ENCODE assay signal across 22 cellular contexts in genomic region chr6:153140299-153140698, GRCh38. TPM values are rescaled to one million over a fixed set of nuclear protein-coding genes. Genes with fewer than 3 reads are reported as not detected.
DNase-seq lines count a peak whose midpoint lies in the region; ATAC-seq and TF ChIP-seq lines count a peak whose summit lies in the region.
"Had no signal": no experiment of that assay in that cellular context is flagged by ENCODE, and none has a peak within 500 bp of the region (broad histone marks: within the 10 kb centered on the region; RNA-seq: fewer than 3 reads in every experiment).

No MANE protein-coding gene starts in this region.

- H3K36me3 ChIP-seq in SJCRH30, result no peaks in the 10 kb centered on the region
- H3K36me3 ChIP-seq: esophagus muscularis mucosa, gastrocnemius medialis, lower lobe of right lung, thoracic aorta had no signal

- no peak overlapping the region for H3K4me3 ChIP-seq in SJCRH30
- H3K4me3 ChIP-seq: esophagus muscularis mucosa, gastrocnemius medialis, lower lobe of right lung, thoracic aorta had no signal

- POLR2A ChIA-PET in HEK293T (lab: Yijun Ruan, JAX), result no interaction called here

- DNase-seq in DMS153 treated with DMSO at 0.1 percent for 48 hours (lab: John Stamatoyannopoulos, UW; ENCODE audit: unreplicated experiment) (peak; percentile 94), NCI-H128 (lab: John Stamatoyannopoulos, UW; ENCODE audit: unreplicated experiment) (peak; percentile 50), NCI-H2196 treated with DMSO at 0.1 percent for 48 hours (lab: John Stamatoyannopoulos, UW; ENCODE audit: unreplicated experiment) (peak; percentile 73), SJCRH30 (peak; percentile 29 to 65), GF-D8 (lab: John Stamatoyannopoulos, UW) (no peak), HEK293T (ENCODE audit: extremely low spot score) (no peak)
- DNase-seq in activated CD8-positive, alpha-beta memory T cell treated with anti-CD3 and anti-CD28 coated beads, Interleukin-2, amount 50 U/mL, for 48 hours, result no peak
- DNase-seq: activated CD4-positive, alpha-beta T cell treated with anti-CD3 and anti-CD28 coated beads for 1 hour; CD8-positive, alpha-beta memory T cell; effector CD8-positive, alpha-beta T cell; gastrocnemius medialis; HFFc6; lower lobe of right lung; NCI-H187 treated with DMSO at 0.1 percent for 48 hours; RPMI8226; stimulated activated naive B cell treated with anti-CD40 and anti-IgM and Interleukin-4, amounts not matched to agents 10 μg/mL and 1 μg/mL and 100 μg/mL, for 72 hours had no signal

- H3K27ac ChIP-seq in SJCRH30, result no peak overlapping the region
- H3K27ac ChIP-seq: esophagus muscularis mucosa, gastrocnemius medialis, HL-60, lower lobe of right lung, thoracic aorta had no signal

- H3K4me1 ChIP-seq in SJCRH30, result peaks cover 5% of the 10 kb centered on the region
- H3K4me1 ChIP-seq: esophagus muscularis mucosa, gastrocnemius medialis, lower lobe of right lung had no signal

- ATAC-seq in HG02798 (IDR thresholded peaks at IDR 0.05; ENCODE audit: poor library complexity, unreplicated experiment), result no peak
- ATAC-seq: gastrocnemius medialis, lower lobe of right lung had no signal

- CTCF ChIA-PET in HEK293T (lab: Yijun Ruan, JAX), result no interaction called here

- no peaks in the 10 kb centered on the region for H3K9me3 ChIP-seq in SJCRH30 (replicated peaks)
- H3K9me3 ChIP-seq: esophagus muscularis mucosa, gastrocnemius medialis, lower lobe of right lung, thoracic aorta had no signal

- no peaks in the 10 kb centered on the region for H3K27me3 ChIP-seq in SJCRH30
- H3K27me3 ChIP-seq: esophagus muscularis mucosa, gastrocnemius medialis had no signal

TF ChIP-seq in HEK293T, 16 proteins besides CTCF, POLR2A, EP300 and RAD21:
- TF ChIP-seq FOXA1 (IDR thresholded peaks at IDR 0.05), result no peak
- TF ChIP-seq PKNOX1 (IDR thresholded peaks at IDR 0.05), result no peak
- TF ChIP-seq TARDBP (IDR thresholded peaks at IDR 0.05), result no peak
- no peak for TF ChIP-seq NFRKB (IDR thresholded peaks at IDR 0.05)
- no peak for TF ChIP-seq SUZ12 (IDR thresholded peaks at IDR 0.05)
- TF ChIP-seq CTBP1 (IDR thresholded peaks at IDR 0.05; ENCODE audit: borderline replicate concordance), result no peak
- TF ChIP-seq FOXK2 (IDR thresholded peaks at IDR 0.05), result no peak
- no peak for TF ChIP-seq HDGF (IDR thresholded peaks at IDR 0.05; ENCODE audit: borderline replicate concordance)
- TF ChIP-seq BHLHE40 (IDR thresholded peaks at IDR 0.05; ENCODE audit: borderline replicate concordance), result no peak

RNA-seq across cellular contexts. Expression of gene RGS17, which starts 9.2 kb away (rescaled TPM):
- total RNA-seq in SJCRH30 (2014; rRNA removed; shearing (Covaris generic)), result 13.6 and 15.5 TPM in 2 replicates
- total RNA-seq: activated CD8-positive, alpha-beta memory T cell treated with anti-CD3 and anti-CD28 coated beads for 36 hours; activated T-helper 1 cell treated with anti-CD3 and anti-CD28 coated beads, Interleukin-12 subunit alpha, Interleukin-12 subunit beta, Interleukin-2, Interleukin-4 antibody, amounts not matched to agents 30 ng/mL and 10 ng/mL and 1 ng/mL, durations not matched to agents 14 hours and 24 hours and 36 hours had no signal

Comparison
In these comparisons a context has a peak if more than half of its experiments do, and no peak if none do; other contexts are left out.
1. DNase-seq: peak in DMS153 treated with DMSO at 0.1 percent for 48 hours (single experiment), NCI-H128 (single experiment), NCI-H2196 treated with DMSO at 0.1 percent for 48 hours (single experiment) and SJCRH30 (2 of 2); none in GF-D8 (single experiment), activated CD8-positive, alpha-beta memory T cell treated with anti-CD3 and anti-CD28 coated beads, Interleukin-2, amount 50 U/mL, for 48 hours (single experiment) and HEK293T (single experiment).